Comparison of ENCODE assay signal across 26 cellular contexts in the genomic region with DNA sequence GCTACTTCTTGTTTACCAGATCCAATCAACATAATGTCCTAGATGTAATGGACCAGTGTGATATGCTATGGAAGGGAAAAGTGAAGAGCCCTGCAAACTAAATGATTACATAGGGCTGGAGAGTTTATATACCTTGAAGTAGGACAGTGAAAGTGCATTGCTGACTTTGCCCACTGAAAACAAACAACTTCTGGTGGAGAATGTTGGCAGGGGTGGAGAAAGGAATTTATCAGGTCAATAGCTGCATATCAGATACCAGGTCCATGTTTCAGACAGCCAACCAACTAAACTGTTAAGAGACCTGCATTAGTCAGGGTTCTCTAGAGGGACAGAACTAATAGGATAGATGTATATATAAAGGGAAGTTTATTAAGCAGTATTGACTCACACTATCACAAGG.
DNase-seq lines count a peak whose midpoint lies in the region; ATAC-seq, FAIRE-seq and TF ChIP-seq lines count a peak whose summit lies in the region.
"Had no signal": no experiment of that assay in that cellular context is flagged by ENCODE, and none has a peak within 500 bp of the region (broad histone marks: within the 10 kb centered on the region; RNA-seq: fewer than 3 reads in every experiment).

No MANE protein-coding gene starts in this region.

- H3K4me2 ChIP-seq in HepG2 (ENCODE audit: low read depth, low read length): no peak overlapping the region
- H3K4me2 ChIP-seq in mesendoderm (ENCODE audit: low read length): no peak overlapping the region
- H3K4me2 ChIP-seq: BLaER1 had no signal

- intact Hi-C loops in HepG2 (cut with micrococcal nuclease; ENCODE audit: unreplicated experiment): no loop called here

- H3K4me1 ChIP-seq in RWPE2 (ENCODE audit: insufficient read depth, poor library complexity, severe bottlenecking): no peaks in the 10 kb centered on the region
- H3K4me1 ChIP-seq in HepG2 (ENCODE audit: insufficient read depth, low read length): peaks cover 23% of the 10 kb centered on the region
- H3K4me1 ChIP-seq in mesendoderm (ENCODE audit: control insufficient read depth, low read depth, low read length): no peaks in the 10 kb centered on the region
- H3K4me1 ChIP-seq: BE2C, BLaER1 had no signal

- no peak for TF ChIP-seq CTCF in RWPE2 (IDR thresholded peaks at IDR 0.05; ENCODE audit: poor library complexity, severe bottlenecking)
- TF ChIP-seq CTCF in HepG2 (CRISPR knock-in tag; IDR thresholded peaks at IDR 0.05): no peak

- BruUV-seq in HepG2 (replicated peaks; lab: Mats Ljungman, UMichigan): no TSS peak

- H3K79me1 ChIP-seq in mesendoderm (ENCODE audit: low read length): no peaks in the 10 kb centered on the region

- H3K23ac ChIP-seq in mesendoderm (ENCODE audit: low read length): no peak overlapping the region

- no peak overlapping the region for H2BK5ac ChIP-seq in mesendoderm (ENCODE audit: low read length)

- H4K20me1 ChIP-seq in HepG2 (ENCODE audit: insufficient read depth, low read length): no peaks in the 10 kb centered on the region
- H4K20me1 ChIP-seq: BLaER1 had no signal

- H2AFZ ChIP-seq in HepG2 (ENCODE audit: low read length): no peak overlapping the region

- no peak overlapping the region for H4K8ac ChIP-seq in mesendoderm (ENCODE audit: low read depth, low read length)

- POLR2A ChIA-PET in HepG2 (lab: Yijun Ruan, JAX): no interaction called here

- TF ChIP-seq RAD21 in HepG2 (CRISPR knock-in tag; IDR thresholded peaks at IDR 0.05): no peak

- H3K27me3 ChIP-seq in RWPE2 (ENCODE audit: insufficient read depth, poor library complexity, severe bottlenecking) (no peaks in the 10 kb centered on the region), HepG2 (ENCODE audit: control insufficient read depth in 1 of 2, insufficient read depth in 2 of 2, low read length in 2 of 2) (no peaks in the 10 kb centered on the region), mesendoderm (ENCODE audit: insufficient read depth, low read length, poor library complexity) (no peaks in the 10 kb centered on the region)
- H3K27me3 ChIP-seq: BE2C, BLaER1 had no signal

- H2AK5ac ChIP-seq in mesendoderm (ENCODE audit: low read length): no peak overlapping the region

- no peak overlapping the region for H4K5ac ChIP-seq in mesendoderm (ENCODE audit: low read length)

- H3K27ac ChIP-seq in RWPE2 (ENCODE audit: poor library complexity, severe bottlenecking): no peak overlapping the region
- H3K27ac ChIP-seq in HepG2 (ENCODE audit: extremely low read length, insufficient read depth, low read length): no peak overlapping the region
- no peak overlapping the region for H3K27ac ChIP-seq in mesendoderm (ENCODE audit: low read depth, low read length)
- H3K27ac ChIP-seq: BLaER1 had no signal

- H3K9ac ChIP-seq in HepG2 (ENCODE audit: insufficient read depth, low read depth, low read length) (no peak overlapping the region), mesendoderm (ENCODE audit: low read length) (no peak overlapping the region)
- H3K9ac ChIP-seq: BLaER1 had no signal

- no peak overlapping the region for H3K56ac ChIP-seq in mesendoderm (ENCODE audit: low read length)

- no peak overlapping the region for H3K4ac ChIP-seq in mesendoderm (ENCODE audit: low read depth, low read length)

- no peak overlapping the region for H2BK15ac ChIP-seq in mesendoderm (replicated peaks; ENCODE audit: low read depth)

- H3K9me3 ChIP-seq in RWPE2 (ENCODE audit: severe bottlenecking): no peaks in the 10 kb centered on the region
- no peaks in the 10 kb centered on the region; the same call in 1 of the 2 replicates for H3K9me3 ChIP-seq in HepG2 (ENCODE audit: low read length)
- H3K9me3 ChIP-seq: BE2C, BLaER1 had no signal

- no peak overlapping the region for H3K4me3 ChIP-seq in RWPE2 (ENCODE audit: severe bottlenecking)
- H3K4me3 ChIP-seq in HepG2 (replicated peaks in 1 of 3; ENCODE audit: insufficient read depth in 1 of 3, low read depth in 2 of 3, low read length in 3 of 3): no peak overlapping the region
- no peak overlapping the region for H3K4me3 ChIP-seq in mesendoderm (ENCODE audit: low read length)
- H3K4me3 ChIP-seq: BLaER1, GM12878 had no signal

- ATAC-seq in RWPE2 (ENCODE audit: low read depth) (0 out of 3 replicates have a peak, but pooled peaks have one; percentile 14), HepG2 (peak; percentile 58)
- ATAC-seq: GM12878 had no signal

- H3K18ac ChIP-seq in mesendoderm (ENCODE audit: low read length): no peak overlapping the region

- in situ Hi-C loops in HepG2 (cut with HindIII; ENCODE audit: extremely low pct_ligation_motif_present, low pct_unique_long_range_greater_than_20kb): no loop called here

- no peak for TF ChIP-seq POLR2A in HepG2 (IDR thresholded peaks at IDR 0.05; ENCODE audit: insufficient read depth in 1 of 2, low read depth in 2 of 2, low read length in 2 of 2)

- CTCF ChIA-PET in HepG2 (lab: Yijun Ruan, JAX; ENCODE audit: low intra/inter-chr PET ratio, low total read pairs): no interaction called here

- H2BK120ac ChIP-seq in mesendoderm (ENCODE audit: low read depth, low read length): no peak overlapping the region

- no peak for DNase-seq in RWPE2 (ENCODE audit: low spot score)
- no peak for DNase-seq in HepG2 (ENCODE audit: low spot score)
- DNase-seq in mesendoderm: peak; percentile 37
- no peak for DNase-seq in mesenteric fat pad (ENCODE audit: low spot score)
- no peak for DNase-seq in retina
- DNase-seq in islet precursor cell: no peak
- DNase-seq: 8988T; ACHN; BE2C; C1 segment of cervical spinal cord; CD4-positive, alpha-beta memory T cell; CD4-positive, CD25-positive, alpha-beta regulatory T cell; CD8-positive, alpha-beta memory T cell; COR-L47; DMS 273 treated with DMSO at 0.1 percent for 48 hours; DMS153; DMS53; DMS79; DND-41; EL; GDM1 had no signal

- H3K36me3 ChIP-seq in RWPE2 (ENCODE audit: low read depth) (no peaks in the 10 kb centered on the region), HepG2 (replicated peaks in 1 of 2; ENCODE audit: control insufficient read depth in 1 of 2, insufficient read depth in 2 of 2, low read length in 2 of 2) (no peaks in the 10 kb centered on the region), mesendoderm (ENCODE audit: control insufficient read depth, insufficient read depth, low read length) (no peaks in the 10 kb centered on the region)
- H3K36me3 ChIP-seq: BE2C, BLaER1 had no signal

- TF ChIP-seq EP300 in HepG2 (IDR thresholded peaks at IDR 0.05; ENCODE audit: low read depth in 2 of 2, low read length in 2 of 2): no peak
- no peak for TF ChIP-seq EP300 in HepG2 (CRISPR knock-in tag; IDR thresholded peaks at IDR 0.05; ENCODE audit: borderline replicate concordance)

- H3K79me2 ChIP-seq in HepG2 (ENCODE audit: insufficient read depth, low read length) (no peaks in the 10 kb centered on the region), mesendoderm (ENCODE audit: control insufficient read depth, insufficient read depth, low read length) (no peaks in the 10 kb centered on the region)

- no peak for FAIRE-seq in HepG2 (lab: Jason Lieb, UNC)
- FAIRE-seq: A204.1, GM12878, GM12892, GM18507 had no signal

TF ChIP-seq in HepG2, 621 proteins besides CTCF, POLR2A, EP300 and RAD21 (continues in another document):
- TF ChIP-seq ZNF879 (CRISPR knock-in tag; IDR thresholded peaks at IDR 0.05) (no peak), ZNF761 (CRISPR knock-in tag; conservative IDR thresholded peaks at IDR 0.05) (no peak), RARG (CRISPR knock-in tag; IDR thresholded peaks at IDR 0.05; ENCODE audit: low read depth) (no peak), CC2D1A (CRISPR knock-in tag; IDR thresholded peaks at IDR 0.05) (no peak), U2AF2 (IDR thresholded peaks at IDR 0.05; ENCODE audit: low read depth, low read length) (no peak), CBX5 (CRISPR knock-in tag; IDR thresholded peaks at IDR 0.05; ENCODE audit: borderline replicate concordance) (no peak), RFX1 (IDR thresholded peaks at IDR 0.05) (no peak), ZNF280B (CRISPR knock-in tag; IDR thresholded peaks at IDR 0.05; ENCODE audit: borderline replicate concordance) (no peak), HMGA1 (CRISPR knock-in tag; conservative IDR thresholded peaks at IDR 0.05) (no peak), SALL1 (CRISPR knock-in tag; IDR thresholded peaks at IDR 0.05) (no peak), ZNF747 (CRISPR knock-in tag; IDR thresholded peaks at IDR 0.05; ENCODE audit: borderline replicate concordance) (no peak)
- TF ChIP-seq, protein P1, sequence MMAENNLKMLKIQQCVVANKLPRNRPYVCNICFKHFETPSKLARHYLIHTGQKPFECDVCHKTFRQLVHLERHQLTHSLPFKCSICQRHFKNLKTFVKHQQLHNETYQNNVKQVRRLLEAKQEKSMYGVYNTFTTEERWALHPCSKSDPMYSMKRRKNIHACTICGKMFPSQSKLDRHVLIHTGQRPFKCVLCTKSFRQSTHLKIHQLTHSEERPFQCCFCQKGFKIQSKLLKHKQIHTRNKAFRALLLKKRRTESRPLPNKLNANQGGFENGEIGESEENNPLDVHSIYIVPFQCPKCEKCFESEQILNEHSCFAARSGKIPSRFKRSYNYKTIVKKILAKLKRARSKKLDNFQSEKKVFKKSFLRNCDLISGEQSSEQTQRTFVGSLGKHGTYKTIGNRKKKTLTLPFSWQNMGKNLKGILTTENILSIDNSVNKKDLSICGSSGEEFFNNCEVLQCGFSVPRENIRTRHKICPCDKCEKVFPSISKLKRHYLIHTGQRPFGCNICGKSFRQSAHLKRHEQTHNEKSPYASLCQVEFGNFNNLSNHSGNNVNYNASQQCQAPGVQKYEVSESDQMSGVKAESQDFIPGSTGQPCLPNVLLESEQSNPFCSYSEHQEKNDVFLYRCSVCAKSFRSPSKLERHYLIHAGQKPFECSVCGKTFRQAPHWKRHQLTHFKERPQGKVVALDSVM (CRISPR knock-in tag; IDR thresholded peaks at IDR 0.05): no peak
